In the genomic region with DNA sequence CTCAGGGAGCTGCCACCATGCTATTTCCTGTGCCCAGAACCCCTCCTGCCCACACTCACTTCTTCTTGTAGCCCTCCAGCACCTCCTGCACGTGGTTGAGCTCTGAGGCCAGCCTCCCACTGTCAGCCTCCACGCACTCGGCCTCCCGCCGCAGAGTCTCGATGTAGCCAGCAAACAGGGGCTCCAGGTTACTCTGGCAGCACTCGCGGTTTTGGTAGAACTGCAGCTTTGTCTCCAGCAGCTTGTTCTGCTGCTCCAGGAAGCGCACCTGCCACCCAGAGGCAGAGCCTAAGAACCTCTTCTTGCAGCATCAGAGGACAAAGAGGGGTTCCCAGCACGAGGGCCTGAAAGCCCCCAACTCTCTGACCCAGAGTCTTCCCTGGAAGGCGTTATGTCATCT, we compare ENCODE assay signal across 1 cellular context.
TF ChIP-seq lines count a peak whose summit lies in the region.

No MANE protein-coding gene starts in this region.

TF ChIP-seq in H1, 55 proteins besides CTCF, POLR2A, EP300 and RAD21:
- TF ChIP-seq FOSL1 (IDR thresholded peaks at IDR 0.05; ENCODE audit: insufficient read depth, low read depth, low read length) = no peak
- no peak for TF ChIP-seq RBBP5 (IDR thresholded peaks at IDR 0.05; ENCODE audit: borderline replicate concordance, low read depth, low read length)
- no peak for TF ChIP-seq SP4 (IDR thresholded peaks at IDR 0.05; ENCODE audit: low read length)
- no peak for TF ChIP-seq GTF2F1 (IDR thresholded peaks at IDR 0.05; ENCODE audit: borderline replicate concordance, low read depth, low read length)
- TF ChIP-seq TAF7 (optimal IDR thresholded peaks at IDR 0.05; ENCODE audit: borderline replicate concordance, low read depth, low read length) = no peak
- TF ChIP-seq, protein P1, sequence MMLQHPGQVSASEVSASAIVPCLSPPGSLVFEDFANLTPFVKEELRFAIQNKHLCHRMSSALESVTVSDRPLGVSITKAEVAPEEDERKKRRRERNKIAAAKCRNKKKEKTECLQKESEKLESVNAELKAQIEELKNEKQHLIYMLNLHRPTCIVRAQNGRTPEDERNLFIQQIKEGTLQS (IDR thresholded peaks at IDR 0.05; ENCODE audit: insufficient read depth, low read depth, low read length) = no peak
- TF ChIP-seq HDAC2 (IDR thresholded peaks at IDR 0.05; ENCODE audit: borderline replicate concordance in 1 of 2, low read depth in 2 of 2, low read length in 2 of 2) = no peak
- TF ChIP-seq ASH2L (IDR thresholded peaks at IDR 0.05; ENCODE audit: low read length) = no peak
TF ChIP-seq in H1: peak in this region for 0.
